1 cellular context compared by ENCODE assay signal in the genomic region with DNA sequence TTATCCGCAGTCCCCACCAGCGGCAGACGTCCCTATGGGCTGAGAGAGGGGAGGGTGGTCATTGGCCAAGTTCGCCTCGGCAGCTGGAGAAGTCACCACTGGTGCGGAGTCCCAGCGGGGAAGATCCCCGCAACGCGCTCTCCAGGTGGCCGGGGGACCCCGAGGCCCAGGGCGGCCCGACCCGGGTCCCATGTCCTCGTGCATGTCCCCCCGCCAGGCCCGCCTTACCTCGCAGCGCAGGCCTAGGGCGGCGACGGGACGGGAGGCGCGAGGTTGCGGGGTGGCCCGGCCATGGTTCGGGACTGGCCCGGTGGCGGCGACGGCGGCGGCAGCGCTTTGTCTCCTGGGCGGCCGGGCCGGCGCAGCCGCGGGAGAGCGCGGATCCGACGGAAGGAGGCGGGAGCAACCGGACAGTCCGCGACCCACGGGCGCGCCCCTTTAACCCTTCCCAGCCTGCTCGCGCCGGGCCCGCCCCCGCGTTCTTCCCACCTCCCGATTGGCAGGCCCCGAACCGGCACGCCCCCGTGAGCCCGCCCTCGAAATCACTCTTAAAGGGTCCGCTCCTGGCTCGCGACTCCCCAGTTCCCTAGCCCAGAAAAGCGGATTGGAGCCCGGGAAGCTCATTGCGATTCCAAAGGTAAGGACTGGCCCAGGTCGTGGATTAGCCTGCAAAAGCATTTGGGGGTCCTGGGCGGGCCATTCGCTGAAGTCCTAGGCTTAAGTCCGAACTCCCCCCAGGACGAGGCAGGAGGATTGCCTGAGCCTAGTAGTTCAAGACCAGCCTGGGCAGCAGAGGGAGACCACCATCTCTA.
A peak's percentile ranks its signal among the peaks of the same experiment; 100 is the strongest.
TF ChIP-seq lines count a peak whose summit lies in the region.

A gene with protein sequence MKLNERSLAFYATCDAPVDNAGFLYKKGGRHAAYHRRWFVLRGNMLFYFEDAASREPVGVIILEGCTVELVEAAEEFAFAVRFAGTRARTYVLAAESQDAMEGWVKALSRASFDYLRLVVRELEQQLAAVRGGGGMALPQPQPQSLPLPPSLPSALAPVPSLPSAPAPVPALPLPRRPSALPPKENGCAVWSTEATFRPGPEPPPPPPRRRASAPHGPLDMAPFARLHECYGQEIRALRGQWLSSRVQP (minus strand): TSS at position 412 of the 812 bp plus-strand sequence. CDS start 5,668 bp downstream, outside the sequence.

TF ChIP-seq in K562, 482 proteins besides CTCF, POLR2A, EP300 and RAD21 (continued from another document and continues in another):
- TF ChIP-seq KAT2B (IDR thresholded peaks at IDR 0.05; ENCODE audit: low read depth, low read length) (no peak), ZNF436 (CRISPR knock-in tag; IDR thresholded peaks at IDR 0.05) (no peak), JUND (IDR thresholded peaks at IDR 0.05; ENCODE audit: borderline replicate concordance, low read depth, low read length) (0 out of 2 replicates have a peak, but pooled peaks have one; percentile 38), JUND (tag; IDR thresholded peaks at IDR 0.05; ENCODE audit: borderline replicate concordance, low read depth, low read length) (no peak; the same call in 2 of the 3 replicates), ETV1 (tag; conservative IDR thresholded peaks at IDR 0.05; ENCODE audit: low read depth) (no peak), CREM (IDR thresholded peaks at IDR 0.05; ENCODE audit: low read depth) (no peak), NR2F6 (CRISPR knock-in tag; IDR thresholded peaks at IDR 0.05) (no peak), PPARD (CRISPR knock-in tag; IDR thresholded peaks at IDR 0.05) (no peak), FOXM1 (IDR thresholded peaks at IDR 0.05; ENCODE audit: low read depth) (peak; percentile 66), FOXM1 (CRISPR knock-in tag; IDR thresholded peaks at IDR 0.05; ENCODE audit: low read depth) (0 out of 2 replicates have a peak, but pooled peaks have one; percentile 71), SRF (CRISPR knock-in tag; IDR thresholded peaks at IDR 0.05) (no peak), MYNN (IDR thresholded peaks at IDR 0.05) (no peak), MYNN (CRISPR knock-in tag; IDR thresholded peaks at IDR 0.05) (no peak), TCF3 (CRISPR knock-in tag; IDR thresholded peaks at IDR 0.05) (no peak), ZNF583 (CRISPR knock-in tag; IDR thresholded peaks at IDR 0.05) (no peak), ZNF445 (CRISPR knock-in tag; IDR thresholded peaks at IDR 0.05; ENCODE audit: low read depth) (no peak), RNF2 (IDR thresholded peaks at IDR 0.05) (peak; percentile 23; the same call in 1 of the 2 replicates), HOXB6 (CRISPR knock-in tag; IDR thresholded peaks at IDR 0.05; ENCODE audit: borderline replicate concordance) (no peak), RAD51 (IDR thresholded peaks at IDR 0.05; ENCODE audit: borderline replicate concordance, low read depth) (no peak; the same call in 1 of the 2 replicates), RCOR1 (IDR thresholded peaks at IDR 0.05; ENCODE audit: borderline replicate concordance in 1 of 2, low read depth in 2 of 2, low read length in 2 of 2) (no peak), RHOXF2B (CRISPR knock-in tag; conservative IDR thresholded peaks at IDR 0.05) (no peak), POLR2B (IDR thresholded peaks at IDR 0.05; ENCODE audit: low read depth, partially characterized antibody) (no peak), GTF2F1 (IDR thresholded peaks at IDR 0.05; ENCODE audit: low read depth, low read length) (no peak), SAFB (IDR thresholded peaks at IDR 0.05; ENCODE audit: borderline replicate concordance, low read depth, low read length) (peak; percentile 88), BCOR (IDR thresholded peaks at IDR 0.05) (no peak), CHD4 (IDR thresholded peaks at IDR 0.05; ENCODE audit: insufficient read depth, insufficient replicate concordance, low read depth, low read length, poor library complexity, severe bottlenecking) (no peak), ZNF311 (CRISPR knock-in tag; IDR thresholded peaks at IDR 0.05) (no peak), YBX1 (IDR thresholded peaks at IDR 0.05) (no peak), CBFA2T2 (conservative IDR thresholded peaks at IDR 0.05) (no peak), SIX5 (IDR thresholded peaks at IDR 0.05; ENCODE audit: borderline replicate concordance in 1 of 2, insufficient read depth in 1 of 2, low read depth in 1 of 2, low read length in 2 of 2) (no peak), POLR2G (IDR thresholded peaks at IDR 0.05; ENCODE audit: low read depth, low read length) (peak; percentile 79), STAT5B (CRISPR knock-in tag; IDR thresholded peaks at IDR 0.05) (no peak), MYBL2 (IDR thresholded peaks at IDR 0.05; ENCODE audit: low read depth) (no peak), MYBL2 (CRISPR knock-in tag; IDR thresholded peaks at IDR 0.05; ENCODE audit: borderline replicate concordance) (no peak), HIVEP1 (CRISPR knock-in tag; IDR thresholded peaks at IDR 0.05) (no peak), ZNF347 (CRISPR knock-in tag; IDR thresholded peaks at IDR 0.05; ENCODE audit: low read depth) (no peak), ZNF174 (CRISPR knock-in tag; IDR thresholded peaks at IDR 0.05) (no peak), PTTG1 (tag; IDR thresholded peaks at IDR 0.05; ENCODE audit: low read depth) (no peak)
- TF ChIP-seq, protein P1, sequence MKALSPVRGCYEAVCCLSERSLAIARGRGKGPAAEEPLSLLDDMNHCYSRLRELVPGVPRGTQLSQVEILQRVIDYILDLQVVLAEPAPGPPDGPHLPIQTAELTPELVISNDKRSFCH (CRISPR knock-in tag; IDR thresholded peaks at IDR 0.05): no peak
- TF ChIP-seq, protein P1 (tag; IDR thresholded peaks at IDR 0.05): peak; percentile 50; the same call in 1 of the 2 replicates
- TF ChIP-seq, protein P2, sequence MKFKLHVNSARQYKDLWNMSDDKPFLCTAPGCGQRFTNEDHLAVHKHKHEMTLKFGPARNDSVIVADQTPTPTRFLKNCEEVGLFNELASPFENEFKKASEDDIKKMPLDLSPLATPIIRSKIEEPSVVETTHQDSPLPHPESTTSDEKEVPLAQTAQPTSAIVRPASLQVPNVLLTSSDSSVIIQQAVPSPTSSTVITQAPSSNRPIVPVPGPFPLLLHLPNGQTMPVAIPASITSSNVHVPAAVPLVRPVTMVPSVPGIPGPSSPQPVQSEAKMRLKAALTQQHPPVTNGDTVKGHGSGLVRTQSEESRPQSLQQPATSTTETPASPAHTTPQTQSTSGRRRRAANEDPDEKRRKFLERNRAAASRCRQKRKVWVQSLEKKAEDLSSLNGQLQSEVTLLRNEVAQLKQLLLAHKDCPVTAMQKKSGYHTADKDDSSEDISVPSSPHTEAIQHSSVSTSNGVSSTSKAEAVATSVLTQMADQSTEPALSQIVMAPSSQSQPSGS (CRISPR knock-in tag; IDR thresholded peaks at IDR 0.05): no peak; the same call in 1 of the 2 replicates
- TF ChIP-seq, protein P3, sequence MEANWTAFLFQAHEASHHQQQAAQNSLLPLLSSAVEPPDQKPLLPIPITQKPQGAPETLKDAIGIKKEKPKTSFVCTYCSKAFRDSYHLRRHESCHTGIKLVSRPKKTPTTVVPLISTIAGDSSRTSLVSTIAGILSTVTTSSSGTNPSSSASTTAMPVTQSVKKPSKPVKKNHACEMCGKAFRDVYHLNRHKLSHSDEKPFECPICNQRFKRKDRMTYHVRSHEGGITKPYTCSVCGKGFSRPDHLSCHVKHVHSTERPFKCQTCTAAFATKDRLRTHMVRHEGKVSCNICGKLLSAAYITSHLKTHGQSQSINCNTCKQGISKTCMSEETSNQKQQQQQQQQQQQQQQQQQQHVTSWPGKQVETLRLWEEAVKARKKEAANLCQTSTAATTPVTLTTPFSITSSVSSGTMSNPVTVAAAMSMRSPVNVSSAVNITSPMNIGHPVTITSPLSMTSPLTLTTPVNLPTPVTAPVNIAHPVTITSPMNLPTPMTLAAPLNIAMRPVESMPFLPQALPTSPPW (CRISPR knock-in tag; IDR thresholded peaks at IDR 0.05): peak; percentile 81
- TF ChIP-seq, protein P4, sequence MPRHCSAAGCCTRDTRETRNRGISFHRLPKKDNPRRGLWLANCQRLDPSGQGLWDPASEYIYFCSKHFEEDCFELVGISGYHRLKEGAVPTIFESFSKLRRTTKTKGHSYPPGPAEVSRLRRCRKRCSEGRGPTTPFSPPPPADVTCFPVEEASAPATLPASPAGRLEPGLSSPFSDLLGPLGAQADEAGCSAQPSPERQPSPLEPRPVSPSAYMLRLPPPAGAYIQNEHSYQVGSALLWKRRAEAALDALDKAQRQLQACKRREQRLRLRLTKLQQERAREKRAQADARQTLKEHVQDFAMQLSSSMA (CRISPR knock-in tag; IDR thresholded peaks at IDR 0.05): no peak
- TF ChIP-seq, protein P5, sequence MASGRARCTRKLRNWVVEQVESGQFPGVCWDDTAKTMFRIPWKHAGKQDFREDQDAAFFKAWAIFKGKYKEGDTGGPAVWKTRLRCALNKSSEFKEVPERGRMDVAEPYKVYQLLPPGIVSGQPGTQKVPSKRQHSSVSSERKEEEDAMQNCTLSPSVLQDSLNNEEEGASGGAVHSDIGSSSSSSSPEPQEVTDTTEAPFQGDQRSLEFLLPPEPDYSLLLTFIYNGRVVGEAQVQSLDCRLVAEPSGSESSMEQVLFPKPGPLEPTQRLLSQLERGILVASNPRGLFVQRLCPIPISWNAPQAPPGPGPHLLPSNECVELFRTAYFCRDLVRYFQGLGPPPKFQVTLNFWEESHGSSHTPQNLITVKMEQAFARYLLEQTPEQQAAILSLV (tag; IDR thresholded peaks at IDR 0.05): no peak
- TF ChIP-seq, protein P6, sequence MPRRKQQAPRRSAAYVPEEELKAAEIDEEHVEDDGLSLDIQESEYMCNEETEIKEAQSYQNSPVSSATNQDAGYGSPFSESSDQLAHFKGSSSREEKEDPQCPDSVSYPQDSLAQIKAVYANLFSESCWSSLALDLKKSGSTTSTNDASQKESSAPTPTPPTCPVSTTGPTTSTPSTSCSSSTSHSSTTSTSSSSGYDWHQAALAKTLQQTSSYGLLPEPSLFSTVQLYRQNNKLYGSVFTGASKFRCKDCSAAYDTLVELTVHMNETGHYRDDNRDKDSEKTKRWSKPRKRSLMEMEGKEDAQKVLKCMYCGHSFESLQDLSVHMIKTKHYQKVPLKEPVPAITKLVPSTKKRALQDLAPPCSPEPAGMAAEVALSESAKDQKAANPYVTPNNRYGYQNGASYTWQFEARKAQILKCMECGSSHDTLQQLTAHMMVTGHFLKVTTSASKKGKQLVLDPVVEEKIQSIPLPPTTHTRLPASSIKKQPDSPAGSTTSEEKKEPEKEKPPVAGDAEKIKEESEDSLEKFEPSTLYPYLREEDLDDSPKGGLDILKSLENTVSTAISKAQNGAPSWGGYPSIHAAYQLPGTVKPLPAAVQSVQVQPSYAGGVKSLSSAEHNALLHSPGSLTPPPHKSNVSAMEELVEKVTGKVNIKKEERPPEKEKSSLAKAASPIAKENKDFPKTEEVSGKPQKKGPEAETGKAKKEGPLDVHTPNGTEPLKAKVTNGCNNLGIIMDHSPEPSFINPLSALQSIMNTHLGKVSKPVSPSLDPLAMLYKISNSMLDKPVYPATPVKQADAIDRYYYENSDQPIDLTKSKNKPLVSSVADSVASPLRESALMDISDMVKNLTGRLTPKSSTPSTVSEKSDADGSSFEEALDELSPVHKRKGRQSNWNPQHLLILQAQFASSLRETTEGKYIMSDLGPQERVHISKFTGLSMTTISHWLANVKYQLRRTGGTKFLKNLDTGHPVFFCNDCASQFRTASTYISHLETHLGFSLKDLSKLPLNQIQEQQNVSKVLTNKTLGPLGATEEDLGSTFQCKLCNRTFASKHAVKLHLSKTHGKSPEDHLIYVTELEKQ (CRISPR knock-in tag; IDR thresholded peaks at IDR 0.05): no peak
- TF ChIP-seq, protein P7, sequence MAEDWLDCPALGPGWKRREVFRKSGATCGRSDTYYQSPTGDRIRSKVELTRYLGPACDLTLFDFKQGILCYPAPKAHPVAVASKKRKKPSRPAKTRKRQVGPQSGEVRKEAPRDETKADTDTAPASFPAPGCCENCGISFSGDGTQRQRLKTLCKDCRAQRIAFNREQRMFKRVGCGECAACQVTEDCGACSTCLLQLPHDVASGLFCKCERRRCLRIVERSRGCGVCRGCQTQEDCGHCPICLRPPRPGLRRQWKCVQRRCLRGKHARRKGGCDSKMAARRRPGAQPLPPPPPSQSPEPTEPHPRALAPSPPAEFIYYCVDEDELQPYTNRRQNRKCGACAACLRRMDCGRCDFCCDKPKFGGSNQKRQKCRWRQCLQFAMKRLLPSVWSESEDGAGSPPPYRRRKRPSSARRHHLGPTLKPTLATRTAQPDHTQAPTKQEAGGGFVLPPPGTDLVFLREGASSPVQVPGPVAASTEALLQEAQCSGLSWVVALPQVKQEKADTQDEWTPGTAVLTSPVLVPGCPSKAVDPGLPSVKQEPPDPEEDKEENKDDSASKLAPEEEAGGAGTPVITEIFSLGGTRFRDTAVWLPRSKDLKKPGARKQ (CRISPR knock-in tag; IDR thresholded peaks at IDR 0.05): no peak
- TF ChIP-seq, protein P8, sequence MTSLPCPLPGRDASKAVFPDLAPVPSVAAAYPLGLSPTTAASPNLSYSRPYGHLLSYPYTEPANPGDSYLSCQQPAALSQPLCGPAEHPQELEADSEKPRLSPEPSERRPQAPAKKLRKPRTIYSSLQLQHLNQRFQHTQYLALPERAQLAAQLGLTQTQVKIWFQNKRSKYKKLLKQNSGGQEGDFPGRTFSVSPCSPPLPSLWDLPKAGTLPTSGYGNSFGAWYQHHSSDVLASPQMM (CRISPR knock-in tag; IDR thresholded peaks at IDR 0.05): no peak
- TF ChIP-seq, protein P9, sequence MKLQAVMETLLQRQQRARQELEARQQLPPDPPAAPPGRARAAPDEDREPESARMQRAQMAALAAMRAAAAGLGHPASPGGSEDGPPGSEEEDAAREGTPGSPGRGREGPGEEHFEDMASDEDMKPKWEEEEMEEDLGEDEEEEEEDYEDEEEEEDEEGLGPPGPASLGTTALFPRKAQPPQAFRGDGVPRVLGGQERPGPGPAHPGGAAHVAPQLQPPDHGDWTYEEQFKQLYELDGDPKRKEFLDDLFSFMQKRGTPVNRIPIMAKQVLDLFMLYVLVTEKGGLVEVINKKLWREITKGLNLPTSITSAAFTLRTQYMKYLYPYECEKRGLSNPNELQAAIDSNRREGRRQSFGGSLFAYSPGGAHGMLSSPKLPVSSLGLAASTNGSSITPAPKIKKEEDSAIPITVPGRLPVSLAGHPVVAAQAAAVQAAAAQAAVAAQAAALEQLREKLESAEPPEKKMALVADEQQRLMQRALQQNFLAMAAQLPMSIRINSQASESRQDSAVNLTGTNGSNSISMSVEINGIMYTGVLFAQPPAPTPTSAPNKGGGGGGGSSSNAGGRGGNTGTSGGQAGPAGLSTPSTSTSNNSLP (IDR thresholded peaks at IDR 0.05; ENCODE audit: borderline replicate concordance, low read depth, low read length): no peak
- TF ChIP-seq, protein P10, sequence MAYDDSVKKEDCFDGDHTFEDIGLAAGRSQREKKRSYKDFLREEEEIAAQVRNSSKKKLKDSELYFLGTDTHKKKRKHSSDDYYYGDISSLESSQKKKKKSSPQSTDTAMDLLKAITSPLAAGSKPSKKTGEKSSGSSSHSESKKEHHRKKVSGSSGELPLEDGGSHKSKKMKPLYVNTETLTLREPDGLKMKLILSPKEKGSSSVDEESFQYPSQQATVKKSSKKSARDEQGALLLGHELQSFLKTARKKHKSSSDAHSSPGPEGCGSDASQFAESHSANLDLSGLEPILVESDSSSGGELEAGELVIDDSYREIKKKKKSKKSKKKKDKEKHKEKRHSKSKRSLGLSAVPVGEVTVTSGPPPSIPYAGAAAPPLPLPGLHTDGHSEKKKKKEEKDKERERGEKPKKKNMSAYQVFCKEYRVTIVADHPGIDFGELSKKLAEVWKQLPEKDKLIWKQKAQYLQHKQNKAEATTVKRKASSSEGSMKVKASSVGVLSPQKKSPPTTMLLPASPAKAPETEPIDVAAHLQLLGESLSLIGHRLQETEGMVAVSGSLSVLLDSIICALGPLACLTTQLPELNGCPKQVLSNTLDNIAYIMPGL (CRISPR knock-in tag; IDR thresholded peaks at IDR 0.05): no peak
